In genomic region chr12:121628536-121628935, GRCh38 we compare ENCODE assay signal across 9 cellular contexts.
A peak's percentile ranks its signal among the peaks of the same experiment; 100 is the strongest.
DNase-seq lines count a peak whose midpoint lies in the region; ATAC-seq and TF ChIP-seq lines count a peak whose summit lies in the region.
"Had no signal": no experiment of that assay in that cellular context is flagged by ENCODE, and none has a peak within 500 bp of the region (broad histone marks: within the 10 kb centered on the region; RNA-seq: fewer than 3 reads in every experiment).

No MANE protein-coding gene starts in this region.

- peak overlapping the region; percentile 96 to 97 for H3K4me3 Mint-ChIP-seq in stimulated activated naive CD8-positive, alpha-beta T cell treated with anti-CD3 and anti-CD28 coated beads, Interleukin-15, amount 100 ng/mL, for 72 hours

- H3K9me3 ChIP-seq in WERI-Rb-1 (ENCODE audit: severe bottlenecking), result no peaks in the 10 kb centered on the region
- H3K9me3 ChIP-seq in iPS-15b (ENCODE audit: control insufficient read depth, insufficient read depth, low read length), result no peaks in the 10 kb centered on the region
- H3K9me3 ChIP-seq: ovary had no signal

- H3K27ac ChIP-seq in WERI-Rb-1 (peak overlapping the region; percentile 21; the same call in 1 of the 2 replicates), caudate nucleus (ENCODE audit: low read depth, low read length) (no peak overlapping the region)

- H3K4me1 ChIP-seq in iPS-15b (ENCODE audit: control insufficient read depth, insufficient read depth, low read length), result peaks cover 14% of the 10 kb centered on the region

- ATAC-seq in stimulated activated naive CD8-positive, alpha-beta T cell treated with anti-CD3 and anti-CD28 coated beads, Interleukin-15, amount 100 ng/mL, for 72 hours, result no peak

- no peak overlapping the region for H3K9ac ChIP-seq in iPS-15b (ENCODE audit: low read depth, low read length)

- H3K27me3 ChIP-seq in WERI-Rb-1 (ENCODE audit: insufficient read depth, low read depth, severe bottlenecking) (no peaks in the 10 kb centered on the region), iPS-15b (ENCODE audit: control insufficient read depth, insufficient read depth, low read length) (no peaks in the 10 kb centered on the region)
- H3K27me3 ChIP-seq: ovary had no signal

- no peaks in the 10 kb centered on the region for H3K27me3 Mint-ChIP-seq in stimulated activated naive CD8-positive, alpha-beta T cell treated with anti-CD3 and anti-CD28 coated beads, Interleukin-15, amount 100 ng/mL, for 72 hours

- H3K9me3 Mint-ChIP-seq in stimulated activated naive CD8-positive, alpha-beta T cell treated with anti-CD3 and anti-CD28 coated beads, Interleukin-15, amount 100 ng/mL, for 72 hours, result no peaks in the 10 kb centered on the region

- no peak for TF ChIP-seq CTCF in WERI-Rb-1 (IDR thresholded peaks at IDR 0.05; ENCODE audit: low read depth, low read length)

- H3K4me1 Mint-ChIP-seq in stimulated activated naive CD8-positive, alpha-beta T cell treated with anti-CD3 and anti-CD28 coated beads, Interleukin-15, amount 100 ng/mL, for 72 hours, result peaks cover 73% of the 10 kb centered on the region

- H3K36me3 ChIP-seq in WERI-Rb-1, result peaks cover 8% of the 10 kb centered on the region
- peaks cover 6% of the 10 kb centered on the region for H3K36me3 ChIP-seq in iPS-15b (ENCODE audit: control insufficient read depth, insufficient read depth, low read length)
- H3K36me3 ChIP-seq: ovary had no signal

- peak; percentile 32 for DNase-seq in activated CD4-positive, alpha-beta T cell treated with anti-CD3 and anti-CD28 coated beads for 48 hours
- no peak for DNase-seq in activated CD4-positive, alpha-beta T cell treated with anti-CD3 and anti-CD28 coated beads for 4 hours
- DNase-seq in WERI-Rb-1, result no peak
- no peak for DNase-seq in stimulated activated naive CD8-positive, alpha-beta T cell treated with anti-CD3 and anti-CD28 coated beads, Interleukin-15, amount 100 ng/mL, for 72 hours
- no peak for DNase-seq in SIG-M5 (lab: John Stamatoyannopoulos, UW)
- DNase-seq in caudate nucleus (lab: John Stamatoyannopoulos, UW), result no peak
- no peak for DNase-seq in EL

- no peak overlapping the region for H3K4me3 ChIP-seq in WERI-Rb-1 (ENCODE audit: low read depth, low read length)
- H3K4me3 ChIP-seq in iPS-15b (ENCODE audit: low read depth, low read length), result peak overlapping the region; percentile 87

- peak overlapping the region; percentile 95 to 98 for H3K27ac Mint-ChIP-seq in stimulated activated naive CD8-positive, alpha-beta T cell treated with anti-CD3 and anti-CD28 coated beads, Interleukin-15, amount 100 ng/mL, for 72 hours
